Comparison of ENCODE assay signal across 21 cellular contexts in the genomic region with DNA sequence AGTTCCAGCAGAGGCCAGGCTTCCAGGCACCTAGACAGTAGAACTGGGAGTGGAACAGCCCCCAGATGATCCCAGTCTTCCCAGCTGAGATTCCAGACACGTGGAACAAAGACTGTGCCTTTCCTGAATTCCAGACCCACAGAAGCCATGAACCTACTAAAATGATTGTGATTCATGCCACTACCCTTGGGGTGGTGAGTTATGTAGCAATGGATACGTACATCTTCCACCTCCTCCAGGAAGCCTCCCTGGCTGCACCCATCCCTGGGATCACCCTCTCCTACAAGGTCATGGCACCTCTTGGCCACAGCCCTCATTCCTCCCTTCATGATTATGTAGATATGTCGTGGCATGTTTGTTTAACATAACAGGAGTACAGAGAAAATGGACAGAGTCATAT.
A peak's percentile ranks its signal among the peaks of the same experiment; 100 is the strongest.
DNase-seq lines count a peak whose midpoint lies in the region; ATAC-seq, FAIRE-seq and TF ChIP-seq lines count a peak whose summit lies in the region.
"Had no signal": no experiment of that assay in that cellular context is flagged by ENCODE, and none has a peak within 500 bp of the region (broad histone marks: within the 10 kb centered on the region; RNA-seq: fewer than 3 reads in every experiment).

No MANE protein-coding gene starts in this region.

- no peaks in the 10 kb centered on the region; the same call in 1 of the 2 replicates for H3K36me3 ChIP-seq in OCI-LY1 (ENCODE audit: insufficient read depth, low read length)
- H3K36me3 ChIP-seq in H1 (ENCODE audit: control insufficient read depth in 2 of 4, insufficient read depth in 4 of 4, low read length in 3 of 4) = no peaks in the 10 kb centered on the region
- no peaks in the 10 kb centered on the region for H3K36me3 ChIP-seq in brain microvascular endothelial cell (replicated peaks)
- H3K36me3 ChIP-seq: BE2C; BLaER1 treated with 17β-estradiol and CSF1 and Interleukin-3, amounts not matched to agents 10 nM and 100 nM had no signal

- no peak overlapping the region for H3K4me3 ChIP-seq in A549
- no peak overlapping the region for H3K4me3 ChIP-seq in OCI-LY1 (ENCODE audit: low read depth, low read length, poor library complexity, severe bottlenecking)
- no peak overlapping the region for H3K4me3 ChIP-seq in H1 (ENCODE audit: extremely low read depth in 1 of 4, insufficient read depth in 2 of 4, low read depth in 3 of 4, low read length in 4 of 4)
- no peak overlapping the region for H3K4me3 ChIP-seq in brain microvascular endothelial cell (ENCODE audit: low read depth, low read length)
- H3K4me3 ChIP-seq: BLaER1 treated with 17β-estradiol and CSF1 and Interleukin-3, amounts not matched to agents 10 nM and 100 nM had no signal

- H3K9ac ChIP-seq in OCI-LY1 (ENCODE audit: low read length) (no peak overlapping the region), H1 (replicated peaks in 1 of 4; ENCODE audit: extremely low read depth in 1 of 4, low read depth in 3 of 4, low read length in 3 of 4) (no peak overlapping the region)
- H3K9ac ChIP-seq: BLaER1 treated with 17β-estradiol and CSF1 and Interleukin-3, amounts not matched to agents 10 nM and 100 nM had no signal

- H2BK5ac ChIP-seq in H1 (ENCODE audit: low read depth, low read length) = no peak overlapping the region

- H3K79me2 ChIP-seq in OCI-LY1 (ENCODE audit: insufficient read depth, low read length) = no peaks in the 10 kb centered on the region
- H3K79me2 ChIP-seq in H1 (ENCODE audit: control insufficient read depth in 1 of 2, insufficient read depth in 2 of 2, low read length in 2 of 2) = no peaks in the 10 kb centered on the region

- H4K5ac ChIP-seq in H1 (ENCODE audit: insufficient read length, low read depth, low read length) = no peak overlapping the region

- H3K4me1 ChIP-seq in A549 = no peaks in the 10 kb centered on the region
- peaks cover 59% of the 10 kb centered on the region for H3K4me1 ChIP-seq in OCI-LY1 (ENCODE audit: insufficient read depth, low read length, severe bottlenecking)
- H3K4me1 ChIP-seq in H1 (replicated peaks in 1 of 4; ENCODE audit: control insufficient read depth in 3 of 4, insufficient read depth in 4 of 4, low read length in 3 of 4) = no peaks in the 10 kb centered on the region
- H3K4me1 ChIP-seq: BE2C had no signal

- H3K9me3 ChIP-seq in A549 = peaks cover 14% of the 10 kb centered on the region
- peaks cover 16% of the 10 kb centered on the region for H3K9me3 ChIP-seq in OCI-LY1 (ENCODE audit: low read length)
- peaks cover 5 to 8% of the 10 kb centered on the region in 2 experiments for H3K9me3 ChIP-seq in H1 (ENCODE audit: insufficient read depth in 2 of 2, low read depth in 1 of 2, low read length in 1 of 2)
- H3K9me3 ChIP-seq: BE2C had no signal

- no peak overlapping the region for H2BK15ac ChIP-seq in H1 (ENCODE audit: low read length)

- no peak overlapping the region for H2BK120ac ChIP-seq in H1 (replicated peaks; ENCODE audit: low read depth, low read length)

- H3F3A ChIP-seq in OCI-LY1 (ENCODE audit: insufficient read depth, low read length) = no peaks in the 10 kb centered on the region

- H3K18ac ChIP-seq in H1 (ENCODE audit: extremely low read depth, low read length) = no peak overlapping the region

- DNase-seq in A549 (ENCODE audit: low read depth in 1 of 2, low spot score in 1 of 2) (no peak), H1 (ENCODE audit: low read depth in 1 of 2, low spot score in 2 of 2) (no peak), frontal cortex (ENCODE audit: low spot score in 2 of 2) (no peak), brain microvascular endothelial cell (no peak), HUDEP-2 (lab: John Stamatoyannopoulos, UW; ENCODE audit: unreplicated experiment in 76 of 76) (no peak)
- DNase-seq: ACHN; AML-193; BE2C; CD4-positive, alpha-beta T cell; CD8-positive, alpha-beta memory T cell; DMS 273 treated with DMSO at 0.1 percent for 48 hours; DMS79; GF-D8; H9 had no signal

- no peaks in the 10 kb centered on the region for H3K9me2 ChIP-seq in OCI-LY1 (ENCODE audit: low read depth, low read length)

- H3K27me3 ChIP-seq in OCI-LY1 (ENCODE audit: insufficient read depth, low read length) (no peaks in the 10 kb centered on the region), H1 (replicated peaks in 1 of 4; ENCODE audit: control insufficient read depth in 3 of 4, extremely low read depth in 1 of 4, insufficient read depth in 3 of 4, low read length in 3 of 4) (no peaks in the 10 kb centered on the region), brain microvascular endothelial cell (replicated peaks) (no peaks in the 10 kb centered on the region)
- H3K27me3 ChIP-seq: BE2C; BLaER1 treated with 17β-estradiol and CSF1 and Interleukin-3, amounts not matched to agents 10 nM and 100 nM had no signal

- FAIRE-seq in A549 (lab: Jason Lieb, UNC) = no peak
- FAIRE-seq in H1 (lab: Jason Lieb, UNC) = no peak
- no peak for FAIRE-seq in frontal cortex (lab: Jason Lieb, UNC)
- FAIRE-seq: A204.1, D721Med, GM12892 had no signal

- H3K79me1 ChIP-seq in H1 (ENCODE audit: low read depth, low read length) = no peaks in the 10 kb centered on the region

- no peak overlapping the region for H4K91ac ChIP-seq in H1 (replicated peaks; ENCODE audit: insufficient read length, low read length)

- no peaks in the 10 kb centered on the region for H3K23me2 ChIP-seq in H1 (ENCODE audit: low read depth, low read length)

- H3K23ac ChIP-seq in H1 (ENCODE audit: insufficient read length) = no peak overlapping the region

- CTCF ChIA-PET in A549 (lab: Yijun Ruan, JAX) = no interaction called here
- CTCF ChIA-PET in H1 (lab: Charles Lee; ENCODE audit: partially characterized antibody) = no interaction called here

- no peak overlapping the region for H3K56ac ChIP-seq in H1 (replicated peaks; ENCODE audit: insufficient read length, low read depth, low read length)

- in situ Hi-C loops in brain microvascular endothelial cell (cut with HindIII; ENCODE audit: low pct_ligation_motif_present, low sequenced_read_pairs) = no loop called here

- no peak overlapping the region for H2AK5ac ChIP-seq in H1 (ENCODE audit: low read depth, low read length)

- POLR2A ChIA-PET in A549 (lab: Yijun Ruan, JAX) (no interaction called here), H1 (lab: Charles Lee; ENCODE audit: partially characterized antibody) (no interaction called here)

- H2AFZ ChIP-seq in OCI-LY1 (ENCODE audit: low read length) = no peak overlapping the region
- peak overlapping the region; percentile 22; the same call in 1 of the 2 replicates for H2AFZ ChIP-seq in H1 (ENCODE audit: low read length)

- H4K8ac ChIP-seq in H1 (ENCODE audit: extremely low read depth, insufficient read depth, low read length) = no peak overlapping the region

- TF ChIP-seq CTCF in A549 (IDR thresholded peaks at IDR 0.05) = no peak
- TF ChIP-seq CTCF in OCI-LY1 (IDR thresholded peaks at IDR 0.05; ENCODE audit: low read length) = no peak
- no peak for TF ChIP-seq CTCF in H1 (IDR thresholded peaks at IDR 0.05; ENCODE audit: control extremely low read depth in 1 of 3, insufficient read depth in 1 of 3, low read depth in 1 of 3, low read length in 3 of 3)
- TF ChIP-seq CTCF in brain microvascular endothelial cell (IDR thresholded peaks at IDR 0.05; ENCODE audit: low read depth, low read length, missing control alignments) = no peak

- H3K27ac ChIP-seq in A549 (no peak overlapping the region), OCI-LY1 (ENCODE audit: low read depth, low read length, poor library complexity, severe bottlenecking) (peak overlapping the region; percentile 81), H1 (ENCODE audit: low read depth, low read length) (no peak overlapping the region), brain microvascular endothelial cell (no peak overlapping the region)
- H3K27ac ChIP-seq: 22Rv1; BLaER1 treated with 17β-estradiol and CSF1 and Interleukin-3, amounts not matched to agents 10 nM and 100 nM had no signal

- H3K4me2 ChIP-seq in A549 = no peak overlapping the region
- no peak overlapping the region for H3K4me2 ChIP-seq in OCI-LY1 (ENCODE audit: low read length)
- no peak overlapping the region for H3K4me2 ChIP-seq in H1 (ENCODE audit: insufficient read depth in 1 of 2, low read depth in 2 of 2, low read length in 2 of 2)
- H3K4me2 ChIP-seq: BLaER1 treated with 17β-estradiol and CSF1 and Interleukin-3, amounts not matched to agents 10 nM and 100 nM had no signal

- ATAC-seq in A549 = no peak
- ATAC-seq: HCT116 had no signal

- H2BK12ac ChIP-seq in H1 (ENCODE audit: low read depth, low read length) = no peak overlapping the region

- no peak overlapping the region for H3K4ac ChIP-seq in H1 (replicated peaks; ENCODE audit: insufficient read length, low read depth, low read length)

- WGBS in A549 (ENCODE audit: missing lambda C conversion rate) = 11% methylated on average over 3 of the region's 3 CpGs
- WGBS in H1 (ENCODE audit: extremely low coverage in 1 of 2, insufficient coverage in 1 of 2, insufficient read length in 1 of 2, insufficient replicate concordance in 2 of 2, low coverage in 1 of 2, low lambda C conversion rate in 2 of 2, missing lambda C conversion rate in 1 of 2), 2 experiments = 83% methylated on average over 3 of the region's 3 CpGs; no CpG with 5 or more reads in 1 of the 2 experiments

- H4K20me1 ChIP-seq in OCI-LY1 (ENCODE audit: insufficient read depth, low read length) (no peaks in the 10 kb centered on the region), H1 (replicated peaks in 1 of 2; ENCODE audit: control insufficient read depth in 1 of 2, insufficient read depth in 2 of 2, low read length in 2 of 2) (no peaks in the 10 kb centered on the region)
- H4K20me1 ChIP-seq: BLaER1 treated with 17β-estradiol and CSF1 and Interleukin-3, amounts not matched to agents 10 nM and 100 nM had no signal

- TF ChIP-seq RAD21 in A549 (conservative IDR thresholded peaks at IDR 0.05 in 1 of 2, IDR thresholded peaks at IDR 0.05 in 1 of 2) = no peak
- TF ChIP-seq RAD21 in H1 (IDR thresholded peaks at IDR 0.05 in 1 of 2, conservative IDR thresholded peaks at IDR 0.05 in 1 of 2; ENCODE audit: low read depth in 2 of 2, low read length in 2 of 2) = no peak

- H3K14ac ChIP-seq in H1 (ENCODE audit: insufficient read length) = no peak overlapping the region

- TF ChIP-seq POLR2A in A549 (IDR thresholded peaks at IDR 0.05; ENCODE audit: low read length) = no peak
- no peak for TF ChIP-seq POLR2A in H1 (IDR thresholded peaks at IDR 0.05; ENCODE audit: control extremely low read depth in 1 of 2, low read depth in 2 of 2, low read length in 2 of 2)

- no peak for TF ChIP-seq EP300 in A549 (IDR thresholded peaks at IDR 0.05)
- TF ChIP-seq EP300 in H1 (IDR thresholded peaks at IDR 0.05; ENCODE audit: borderline replicate concordance in 1 of 2, low read depth in 2 of 2, low read length in 2 of 2) = no peak

- H2BK20ac ChIP-seq in H1 (ENCODE audit: low read length) = no peak overlapping the region

TF ChIP-seq in A549, 52 proteins besides CTCF, POLR2A, EP300 and RAD21:
- peak; percentile 62 for TF ChIP-seq ZFP36 (IDR thresholded peaks at IDR 0.05; ENCODE audit: borderline replicate concordance, partially characterized antibody)
- no peak for TF ChIP-seq SMC3 (IDR thresholded peaks at IDR 0.05)

TF ChIP-seq in H1, 55 proteins besides CTCF, POLR2A, EP300 and RAD21 (continues in another document):
- TF ChIP-seq SUZ12 (IDR thresholded peaks at IDR 0.05; ENCODE audit: low read length) (no peak), KDM5A (IDR thresholded peaks at IDR 0.05; ENCODE audit: low read length) (no peak), SP4 (IDR thresholded peaks at IDR 0.05; ENCODE audit: low read length) (no peak), SP2 (IDR thresholded peaks at IDR 0.05; ENCODE audit: low read length) (no peak), SIX5 (IDR thresholded peaks at IDR 0.05; ENCODE audit: low read depth, low read length) (no peak)
